8 cellular contexts compared by ENCODE assay signal in the genomic region with DNA sequence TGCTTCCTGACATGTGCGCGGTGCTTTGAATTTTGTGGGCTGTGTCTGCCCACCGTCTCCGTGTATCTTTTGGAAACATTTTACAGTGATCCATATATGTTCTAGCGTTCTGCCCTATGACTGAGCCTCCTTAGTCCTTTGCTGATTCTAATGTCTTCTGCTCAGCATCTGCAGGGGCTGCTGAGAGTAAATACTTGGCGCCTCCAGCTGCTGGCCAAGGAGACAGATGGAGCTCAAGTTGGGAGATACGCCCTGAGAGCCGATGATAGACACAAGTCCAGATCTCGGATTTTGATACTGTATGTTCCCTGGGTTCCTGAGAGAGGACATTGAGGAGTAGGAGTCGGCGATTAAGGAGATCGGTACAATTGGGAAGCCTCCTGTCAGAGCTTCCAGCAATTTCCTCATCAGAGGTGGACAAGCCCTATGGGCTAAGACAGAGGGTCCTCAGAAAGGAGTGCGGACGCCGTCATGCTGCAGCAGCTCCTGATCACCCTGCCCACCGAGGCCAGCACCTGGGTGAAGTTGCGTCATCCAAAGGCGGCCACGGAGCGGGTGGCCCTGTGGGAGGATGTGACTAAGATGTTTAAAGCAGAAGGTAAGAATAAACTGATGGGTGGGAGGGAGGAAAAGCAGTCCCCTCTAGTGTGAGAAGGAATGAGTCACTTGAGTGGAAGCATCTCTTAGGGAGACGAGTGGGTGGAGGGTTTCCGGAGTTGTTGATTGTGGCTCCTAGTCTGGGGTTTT. TPM values are rescaled to one million over a fixed set of nuclear protein-coding genes. Genes with fewer than 3 reads are reported as not detected.
DNase-seq lines count a peak whose midpoint lies in the region; ATAC-seq and TF ChIP-seq lines count a peak whose summit lies in the region.

No MANE protein-coding gene starts in this region.

- peaks cover 4 to 65% (median 51%) of the 10 kb centered on the region in 8 donors for H3K9me3 ChIP-seq in spleen

- no peak for TF ChIP-seq CTCF in C4-2B (conservative IDR thresholded peaks at IDR 0.05)
- TF ChIP-seq CTCF in spleen (IDR thresholded peaks at IDR 0.05 in 8 of 11, conservative IDR thresholded peaks at IDR 0.05 in 3 of 11): no peak

- DNase-seq in HS-27A (ENCODE audit: low read depth): peak; percentile 22
- peak; percentile 57 for DNase-seq in T-helper 9 cell
- DNase-seq in astrocyte of the hippocampus (ENCODE audit: low read depth, low spot score): peak; percentile 70
- DNase-seq in iPS-NIHi7 (ENCODE audit: extremely low spot score): peak; percentile 39
- DNase-seq in spleen: peak; percentile 75
- DNase-seq in middle frontal gyrus (ENCODE audit: extremely low spot score, low spot score): no peak

- 16 to 25% (median 25%) methylated on average over 22 of the region's 22 CpGs for WGBS in spleen, 5 donors

- peak overlapping the region; percentile 63 to 83 (median 72) for H3K4me3 ChIP-seq in spleen

- H3K27ac ChIP-seq in C4-2B (peak overlapping the region; percentile 71), spleen (peak overlapping the region; percentile 61 to 88 (median 82))

- H3K4me1 ChIP-seq in spleen: peaks cover 6 to 25% (median 17%) of the 10 kb centered on the region in 6 donors

- peaks cover 0 to 25% (median 0%) of the 10 kb centered on the region in 6 donors for H3K36me3 ChIP-seq in spleen

- ATAC-seq in GM19452 (IDR thresholded peaks at IDR 0.05; ENCODE audit: unreplicated experiment): peak; percentile 7

- no peaks in the 10 kb centered on the region for H3K27me3 ChIP-seq in spleen (replicated peaks in 1 of 7)

- no peak for TF ChIP-seq POLR2A in spleen (IDR thresholded peaks at IDR 0.05)

- intact Hi-C loops in spleen (cut with DNase I; ENCODE audit: low total_unique reads): no loop called here

RNA-seq across cellular contexts. Expression of a gene that starts 0.4 kb away (rescaled TPM):
- 1 to 10 TPM; 1.9 to 5.0 (median 2.6) TPM for total RNA-seq in spleen
- 1 to 10 TPM in 1 of 3 donors, under 1 TPM in 2; 0.80 to 1.0 (median 0.96) TPM for polyA plus RNA-seq in spleen

RNA-seq across cellular contexts. Expression of a gene that starts 26.4 kb away (rescaled TPM):
- 1 to 10 TPM; 2.6 to 6.6 (median 3.8) TPM for total RNA-seq in spleen
- 1 to 10 TPM; 4.2 to 5.0 (median 4.4) TPM for polyA plus RNA-seq in spleen

RNA-seq across cellular contexts. Expression of a gene that starts 57.9 kb away (rescaled TPM):
- total RNA-seq in spleen: 10 to 100 TPM in 3 of 7 donors, 1 to 10 TPM in 4; 7.2 to 13.5 (median 9.1) TPM
- 1 to 10 TPM; 6.2 to 8.0 (median 7.7) TPM for polyA plus RNA-seq in spleen
